Comparison of ENCODE assay signal across 2 cellular contexts in the genomic region with DNA sequence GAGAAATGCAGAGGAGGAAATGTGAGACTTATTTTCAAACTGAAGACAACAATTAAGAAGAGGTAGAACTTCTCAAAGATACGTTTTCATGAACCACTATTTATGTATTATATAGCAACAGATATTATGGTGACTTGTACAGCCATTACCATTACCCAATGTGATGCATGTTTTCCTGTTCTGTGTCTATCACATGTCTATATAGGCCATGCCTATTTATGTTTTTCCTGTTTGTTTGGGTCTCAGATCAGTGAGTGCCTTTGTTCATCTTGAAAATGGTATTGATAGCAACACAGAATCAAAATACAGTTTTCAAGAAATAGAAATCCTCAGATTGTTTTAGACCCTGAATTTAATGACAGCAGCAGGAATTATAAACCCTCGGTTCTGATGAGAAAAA.
TF ChIP-seq lines count a peak whose summit lies in the region.

No MANE protein-coding gene starts in this region.

TF ChIP-seq in GM23338, 12 proteins besides CTCF, POLR2A, EP300 and RAD21:
- TF ChIP-seq JUNB (IDR thresholded peaks at IDR 0.05; ENCODE audit: unreplicated experiment), result no peak
- TF ChIP-seq STAT1 (IDR thresholded peaks at IDR 0.05; ENCODE audit: unreplicated experiment), result no peak
- TF ChIP-seq ZNF331 (CRISPR knock-in tag; IDR thresholded peaks at IDR 0.05; ENCODE audit: low read depth), result no peak

TF ChIP-seq in GM12878, 131 proteins besides CTCF, POLR2A, EP300 and RAD21:
- no peak for TF ChIP-seq HDAC6 (IDR thresholded peaks at IDR 0.05; ENCODE audit: unreplicated experiment)
- no peak for TF ChIP-seq BACH1 (IDR thresholded peaks at IDR 0.05; ENCODE audit: borderline replicate concordance)
- no peak for TF ChIP-seq RB1 (IDR thresholded peaks at IDR 0.05; ENCODE audit: borderline replicate concordance)
- no peak for TF ChIP-seq LARP7 (IDR thresholded peaks at IDR 0.05)
- TF ChIP-seq, protein P1, sequence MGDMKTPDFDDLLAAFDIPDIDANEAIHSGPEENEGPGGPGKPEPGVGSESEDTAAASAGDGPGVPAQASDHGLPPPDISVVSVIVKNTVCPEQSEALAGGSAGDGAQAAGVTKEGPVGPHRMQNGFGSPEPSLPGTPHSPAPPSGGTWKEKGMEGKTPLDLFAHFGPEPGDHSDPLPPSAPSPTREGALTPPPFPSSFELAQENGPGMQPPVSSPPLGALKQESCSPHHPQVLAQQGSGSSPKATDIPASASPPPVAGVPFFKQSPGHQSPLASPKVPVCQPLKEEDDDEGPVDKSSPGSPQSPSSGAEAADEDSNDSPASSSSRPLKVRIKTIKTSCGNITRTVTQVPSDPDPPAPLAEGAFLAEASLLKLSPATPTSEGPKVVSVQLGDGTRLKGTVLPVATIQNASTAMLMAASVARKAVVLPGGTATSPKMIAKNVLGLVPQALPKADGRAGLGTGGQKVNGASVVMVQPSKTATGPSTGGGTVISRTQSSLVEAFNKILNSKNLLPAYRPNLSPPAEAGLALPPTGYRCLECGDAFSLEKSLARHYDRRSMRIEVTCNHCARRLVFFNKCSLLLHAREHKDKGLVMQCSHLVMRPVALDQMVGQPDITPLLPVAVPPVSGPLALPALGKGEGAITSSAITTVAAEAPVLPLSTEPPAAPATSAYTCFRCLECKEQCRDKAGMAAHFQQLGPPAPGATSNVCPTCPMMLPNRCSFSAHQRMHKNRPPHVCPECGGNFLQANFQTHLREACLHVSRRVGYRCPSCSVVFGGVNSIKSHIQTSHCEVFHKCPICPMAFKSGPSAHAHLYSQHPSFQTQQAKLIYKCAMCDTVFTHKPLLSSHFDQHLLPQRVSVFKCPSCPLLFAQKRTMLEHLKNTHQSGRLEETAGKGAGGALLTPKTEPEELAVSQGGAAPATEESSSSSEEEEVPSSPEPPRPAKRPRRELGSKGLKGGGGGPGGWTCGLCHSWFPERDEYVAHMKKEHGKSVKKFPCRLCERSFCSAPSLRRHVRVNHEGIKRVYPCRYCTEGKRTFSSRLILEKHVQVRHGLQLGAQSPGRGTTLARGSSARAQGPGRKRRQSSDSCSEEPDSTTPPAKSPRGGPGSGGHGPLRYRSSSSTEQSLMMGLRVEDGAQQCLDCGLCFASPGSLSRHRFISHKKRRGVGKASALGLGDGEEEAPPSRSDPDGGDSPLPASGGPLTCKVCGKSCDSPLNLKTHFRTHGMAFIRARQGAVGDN (IDR thresholded peaks at IDR 0.05), result peak; percentile 48; the same call in 1 of the 2 replicates
- no peak for TF ChIP-seq MYB (IDR thresholded peaks at IDR 0.05; ENCODE audit: borderline replicate concordance, low read depth, low read length)
